ENCODE assay signal across 12 cellular contexts in genomic region chr14:24335461-24336146, GRCh38. TPM values are rescaled to one million over a fixed set of nuclear protein-coding genes. Genes with fewer than 3 reads are reported as not detected.
A peak's percentile ranks its signal among the peaks of the same experiment; 100 is the strongest.
DNase-seq lines count a peak whose midpoint lies in the region; ATAC-seq and TF ChIP-seq lines count a peak whose summit lies in the region.
"Had no signal": no experiment of that assay in that cellular context is flagged by ENCODE, and none has a peak within 500 bp of the region (broad histone marks: within the 10 kb centered on the region; RNA-seq: fewer than 3 reads in every experiment).

No MANE protein-coding gene starts in this region.

- H2BK5ac ChIP-seq in IMR-90 (ENCODE audit: low read depth, low read length, poor library complexity, severe bottlenecking): no peak overlapping the region

- no peak overlapping the region for H3K23ac ChIP-seq in IMR-90 (ENCODE audit: low read depth, low read length)

- TF ChIP-seq RAD21 in IMR-90 (IDR thresholded peaks at IDR 0.05; ENCODE audit: low read length): no peak

- H3K4ac ChIP-seq in IMR-90 (ENCODE audit: low read depth, low read length): no peak overlapping the region

- dilution Hi-C loops in IMR-90 (cut with HindIII; ENCODE audit: low sequenced_read_pairs, unreplicated experiment): no loop called here

- H4K20me1 ChIP-seq in IMR-90 (ENCODE audit: insufficient read depth, low read length) (no peaks in the 10 kb centered on the region), PC-3 (ENCODE audit: low read length) (no peaks in the 10 kb centered on the region)

- no peaks in the 10 kb centered on the region for H3K9me3 Mint-ChIP-seq in activated T-helper 2 cell treated with anti-CD3 and anti-CD28 coated beads, Interferon-gamma antibody, Interleukin-2, Interleukin-4, amounts not matched to agents 10 μg/mL and 5 μg/mL and 100 μg/mL, durations not matched to agents 14 hours and 24 hours and 36 hours

- POLR2A ChIA-PET in IMR-90 (lab: Charles Lee; ENCODE audit: unreplicated experiment): interaction anchor here (0.6 kb wide), 1 partner anchor 99 kb away, joined by 3 read pairs; no protein-coding TSS in a partner anchor
- POLR2A ChIA-PET in PC-3 (lab: Charles Lee; ENCODE audit: unreplicated experiment): no interaction called here

- H2BK120ac ChIP-seq in IMR-90 (ENCODE audit: low read depth, low read length): no peak overlapping the region

- intact Hi-C loops in IMR-90 (cut with micrococcal nuclease): no loop called here
- intact Hi-C loops in esophagus muscularis mucosa (cut with DNase I): no loop called here
- intact Hi-C loops in posterior vena cava (cut with DNase I): no loop called here
- intact Hi-C loops in PC-3 (cut with micrococcal nuclease): no loop called here
- intact Hi-C loops in activated T-helper 2 cell treated with anti-CD3 and anti-CD28 coated beads, Interferon-gamma antibody, Interleukin-2, Interleukin-4, amounts not matched to agents 10 μg/mL and 5 μg/mL and 100 μg/mL, durations not matched to agents 14 hours and 24 hours and 36 hours (cut with micrococcal nuclease): loop anchor here (10.0 kb wide), 1 partner anchor 329 kb away; no protein-coding TSS in a partner anchor

- H3K27me3 Mint-ChIP-seq in activated T-helper 2 cell treated with anti-CD3 and anti-CD28 coated beads, Interferon-gamma antibody, Interleukin-2, Interleukin-4, amounts not matched to agents 10 μg/mL and 5 μg/mL and 100 μg/mL, durations not matched to agents 14 hours and 24 hours and 36 hours (ENCODE audit: low read depth): peaks cover 22% of the 10 kb centered on the region

- H4K5ac ChIP-seq in IMR-90 (ENCODE audit: low read depth, low read length): no peak overlapping the region

- H2BK20ac ChIP-seq in IMR-90 (ENCODE audit: low read depth, low read length): no peak overlapping the region

- H3K4me2 ChIP-seq in IMR-90 (ENCODE audit: low read depth, low read length) (no peak overlapping the region), PC-3 (ENCODE audit: low read length) (no peak overlapping the region)

- H3K27me3 ChIP-seq in IMR-90 (ENCODE audit: control insufficient read depth, insufficient read depth, low read length) (peaks cover 75% of the 10 kb centered on the region), esophagus muscularis mucosa (peaks cover 0 to 70% (median 26%) of the 10 kb centered on the region in 4 donors), PC-3 (ENCODE audit: low read length) (no peaks in the 10 kb centered on the region)
- H3K27me3 ChIP-seq: ovary had no signal

- H3K27ac Mint-ChIP-seq in activated T-helper 2 cell treated with anti-CD3 and anti-CD28 coated beads, Interferon-gamma antibody, Interleukin-2, Interleukin-4, amounts not matched to agents 10 μg/mL and 5 μg/mL and 100 μg/mL, durations not matched to agents 14 hours and 24 hours and 36 hours: no peak overlapping the region

- no peak for TF ChIP-seq EP300 in esophagus muscularis mucosa (IDR thresholded peaks at IDR 0.05)

- no peak overlapping the region for H3K18ac ChIP-seq in IMR-90 (ENCODE audit: low read depth, low read length)

- no peaks in the 10 kb centered on the region for H3K79me1 ChIP-seq in IMR-90 (ENCODE audit: low read depth in 1 of 2, low read length in 2 of 2)

- 0 out of 2 replicates have a peak overlapping the region, but pooled peaks have one; percentile 16 for H2AK5ac ChIP-seq in IMR-90 (ENCODE audit: low read depth, low read length)

- no peak overlapping the region for H2AK9ac ChIP-seq in IMR-90 (replicated peaks; ENCODE audit: low read depth, low read length, poor library complexity)

- H4K91ac ChIP-seq in IMR-90 (ENCODE audit: insufficient read depth, low read depth, low read length): no peak overlapping the region

- H3K9ac ChIP-seq in IMR-90 (ENCODE audit: low read depth, low read length) (no peak overlapping the region), PC-3 (ENCODE audit: low read length) (no peak overlapping the region)

- H4K8ac ChIP-seq in IMR-90 (ENCODE audit: low read depth in 2 of 2, low read length in 2 of 2): no peak overlapping the region

- no peaks in the 10 kb centered on the region for H3K9me2 ChIP-seq in PC-3 (replicated peaks; ENCODE audit: low read length)

- H3K36me3 Mint-ChIP-seq in activated T-helper 2 cell treated with anti-CD3 and anti-CD28 coated beads, Interferon-gamma antibody, Interleukin-2, Interleukin-4, amounts not matched to agents 10 μg/mL and 5 μg/mL and 100 μg/mL, durations not matched to agents 14 hours and 24 hours and 36 hours (ENCODE audit: low read depth): peaks cover 26% of the 10 kb centered on the region

- no peak overlapping the region for H3K56ac ChIP-seq in IMR-90 (ENCODE audit: extremely low read depth, insufficient read depth, low read length)

- DNase-seq in GDM1 (lab: John Stamatoyannopoulos, UW) (peak; percentile 66), IMR-90 (no peak), esophagus muscularis mucosa (ENCODE audit: extremely low spot score) (no peak), posterior vena cava (ENCODE audit: low spot score) (peak; percentile 69), foreskin melanocyte (no peak), PC-3 (no peak), hippocampal formation (lab: John Stamatoyannopoulos, UW) (no peak)
- no peak for DNase-seq in activated T-helper 2 cell treated with anti-CD3 and anti-CD28 coated beads, Interferon-gamma antibody, Interleukin-2, Interleukin-4, amounts not matched to agents 10 μg/mL and 5 μg/mL and 100 μg/mL, durations not matched to agents 14 hours and 24 hours and 36 hours (ENCODE audit: low spot score)
- DNase-seq: hypothalamus, NCI-H524 had no signal

- no peaks in the 10 kb centered on the region for H3K36me3 ChIP-seq in IMR-90 (ENCODE audit: control insufficient read depth, insufficient read depth, low read length)
- H3K36me3 ChIP-seq in esophagus muscularis mucosa: peaks cover 0 to 21% (median 0%) of the 10 kb centered on the region in 4 donors
- H3K36me3 ChIP-seq in PC-3 (ENCODE audit: low read depth, low read length): no peaks in the 10 kb centered on the region
- H3K36me3 ChIP-seq: ovary had no signal

- H3K4me1 ChIP-seq in IMR-90 (ENCODE audit: control insufficient read depth, insufficient read depth, low read length): peaks cover 3% of the 10 kb centered on the region; the same call in 1 of the 2 replicates
- H3K4me1 ChIP-seq in esophagus muscularis mucosa: peaks cover 46 to 60% (median 56%) of the 10 kb centered on the region in 4 donors
- peaks cover 5% of the 10 kb centered on the region; the same call in 1 of the 2 replicates for H3K4me1 ChIP-seq in PC-3 (ENCODE audit: insufficient read depth, low read length)

- TF ChIP-seq POLR2A in IMR-90 (IDR thresholded peaks at IDR 0.05; ENCODE audit: low read depth, low read length) (no peak), esophagus muscularis mucosa (IDR thresholded peaks at IDR 0.05; ENCODE audit: low read depth) (no peak)

- H3K9me3 ChIP-seq in IMR-90 (ENCODE audit: control insufficient read depth, insufficient read depth, low read length) (no peaks in the 10 kb centered on the region; the same call in 1 of the 2 replicates), esophagus muscularis mucosa (no peaks in the 10 kb centered on the region), PC-3 (ENCODE audit: low read length) (no peaks in the 10 kb centered on the region)
- H3K9me3 ChIP-seq: ovary had no signal

- no CpG with 5 or more reads among the region's 12 CpGs for WGBS in IMR-90 (ENCODE audit: extremely low coverage in 2 of 2, insufficient read length in 1 of 2), 2 experiments
- WGBS in esophagus muscularis mucosa: 78% methylated on average over 10 of the region's 12 CpGs

- peaks cover 29% of the 10 kb centered on the region for H3K4me1 Mint-ChIP-seq in activated T-helper 2 cell treated with anti-CD3 and anti-CD28 coated beads, Interferon-gamma antibody, Interleukin-2, Interleukin-4, amounts not matched to agents 10 μg/mL and 5 μg/mL and 100 μg/mL, durations not matched to agents 14 hours and 24 hours and 36 hours (ENCODE audit: low read depth)

- H3K9me1 ChIP-seq in IMR-90 (ENCODE audit: insufficient read depth, low read length): no peaks in the 10 kb centered on the region

- no peak overlapping the region for H2AFZ ChIP-seq in IMR-90 (replicated peaks; ENCODE audit: low read length, poor library complexity)
- no peak overlapping the region for H2AFZ ChIP-seq in PC-3 (ENCODE audit: low read length)

- CTCF ChIA-PET in IMR-90 (lab: Yijun Ruan, JAX) (interaction anchor here (0.9 to 1.0 kb wide), 2 partner anchors 96 kb away, joined by 3 read pairs; no protein-coding TSS in a partner anchor), PC-3 (lab: Charles Lee) (no interaction called here)

- TF ChIP-seq CTCF in IMR-90 (conservative IDR thresholded peaks at IDR 0.05; ENCODE audit: low read depth, low read length) (no peak), esophagus muscularis mucosa (IDR thresholded peaks at IDR 0.05) (no peak), PC-3 (conservative IDR thresholded peaks at IDR 0.05; ENCODE audit: low read depth, low read length) (no peak)

- H3F3A ChIP-seq in PC-3 (ENCODE audit: low read length, unreplicated experiment): no peaks in the 10 kb centered on the region

- no peaks in the 10 kb centered on the region for H3K79me2 ChIP-seq in PC-3 (ENCODE audit: low read length)

- in situ Hi-C loops in IMR-90 (cut with MboI; ENCODE audit: low sequenced_read_pairs): no loop called here

- no peak overlapping the region for H2BK15ac ChIP-seq in IMR-90 (ENCODE audit: low read depth, low read length)

- no peak overlapping the region for H3K27ac ChIP-seq in IMR-90 (ENCODE audit: insufficient read depth, low read length)
- H3K27ac ChIP-seq in esophagus muscularis mucosa (replicated peaks in 1 of 4): peak overlapping the region in 3 of 4 donors; percentile 72 to 81 (median 75)
- H3K27ac ChIP-seq in PC-3 (ENCODE audit: low read length): no peak overlapping the region
- H3K27ac ChIP-seq: ovary had no signal

- no peak for ATAC-seq in IMR-90 (ENCODE audit: low read depth)
- ATAC-seq in PC-3: no peak

- H3K4me3 ChIP-seq in IMR-90 (ENCODE audit: insufficient read depth, low read depth, low read length): no peak overlapping the region
- peak overlapping the region; percentile 50 to 61 (median 54) for H3K4me3 ChIP-seq in esophagus muscularis mucosa
- no peak overlapping the region for H3K4me3 ChIP-seq in PC-3 (ENCODE audit: low read length)

- H3K14ac ChIP-seq in IMR-90 (replicated peaks; ENCODE audit: low read depth, low read length): no peak overlapping the region

- no peak overlapping the region for H3K4me3 Mint-ChIP-seq in activated T-helper 2 cell treated with anti-CD3 and anti-CD28 coated beads, Interferon-gamma antibody, Interleukin-2, Interleukin-4, amounts not matched to agents 10 μg/mL and 5 μg/mL and 100 μg/mL, durations not matched to agents 14 hours and 24 hours and 36 hours (ENCODE audit: low read depth)

- no TSS peak for BruUV-seq in IMR-90 (replicated peaks; lab: Mats Ljungman, UMichigan)
- BruUV-seq in PC-3 (replicated peaks; lab: Mats Ljungman, UMichigan): no TSS peak

RNA-seq across cellular contexts. Expression of gene ADCY4, which starts 0.7 kb away (rescaled TPM):
- total RNA-seq in IMR-90 (2012; rRNA removed) (not detected in 2 replicates), esophagus muscularis mucosa (10 to 100 TPM; 21.5 to 36.9 (median 27.9) TPM), posterior vena cava (10 to 100 TPM; 35.2 to 36.0 TPM), PC-3 (2014; rRNA removed) (0.04 TPM in 1 of 2 replicates, not detected in the other)
- polyA plus RNA-seq in IMR-90 (2012; rRNA removed): 0.04 TPM in 1 of 2 replicates, not detected in the other
- polyA plus RNA-seq in IMR-90 (2012; cell fraction: cytosol; rRNA removed): 0.08 TPM in 1 of 2 replicates, not detected in the other
- 0.33 and 0.42 TPM in 2 replicates for polyA plus RNA-seq in IMR-90 (2012; cell fraction: nucleus; rRNA removed; ENCODE audit: low replicate concordance)
- 1.5 and 2.3 TPM in 2 replicates for total RNA-seq in activated T-helper 2 cell treated with anti-CD3 and anti-CD28 coated beads, Interferon-gamma antibody, Interleukin-2, Interleukin-4, amounts not matched to agents 10 μg/mL and 5 μg/mL and 100 μg/mL, durations not matched to agents 14 hours and 24 hours and 36 hours
- total RNA-seq: M059J had no signal

RNA-seq across cellular contexts. Expression of gene RIPK3, which starts 4.2 kb away (rescaled TPM):
- total RNA-seq in IMR-90 (2012; rRNA removed) (not detected in 2 replicates), esophagus muscularis mucosa (1 to 10 TPM; 3.8 to 6.4 (median 6.1) TPM), posterior vena cava (1 to 10 TPM; 8.5 to 9.2 TPM), PC-3 (2014; rRNA removed) (not detected in 2 replicates)
- 0.09 TPM in 1 of 2 replicates, not detected in the other for polyA plus RNA-seq in IMR-90 (2012; rRNA removed)
- polyA plus RNA-seq in IMR-90 (2012; cell fraction: cytosol; rRNA removed): 0.02 and 0.04 TPM in 2 replicates
- polyA plus RNA-seq in IMR-90 (2012; cell fraction: nucleus; rRNA removed; ENCODE audit: low replicate concordance): 0.42 TPM in 2 replicates
- total RNA-seq in activated T-helper 2 cell treated with anti-CD3 and anti-CD28 coated beads, Interferon-gamma antibody, Interleukin-2, Interleukin-4, amounts not matched to agents 10 μg/mL and 5 μg/mL and 100 μg/mL, durations not matched to agents 14 hours and 24 hours and 36 hours: 13.2 and 15.4 TPM in 2 replicates
- total RNA-seq: M059J had no signal

RNA-seq across cellular contexts. Expression of gene LTB4R, which starts 24.3 kb away (rescaled TPM):
- total RNA-seq in IMR-90 (2012; rRNA removed): 0.18 and 0.28 TPM in 2 replicates
- polyA plus RNA-seq in IMR-90 (2012; rRNA removed): 2.3 TPM in 2 replicates
- 0.10 and 0.38 TPM in 2 replicates for polyA plus RNA-seq in IMR-90 (2012; cell fraction: cytosol; rRNA removed)
- polyA plus RNA-seq in IMR-90 (2012; cell fraction: nucleus; rRNA removed; ENCODE audit: low replicate concordance): 26.7 and 90.3 TPM in 2 replicates
- 1 to 10 TPM in 3 of 4 donors, under 1 TPM in 1; 0.42 to 6.0 (median 2.9) TPM for total RNA-seq in esophagus muscularis mucosa
- total RNA-seq in posterior vena cava: 1 to 10 TPM; 5.6 TPM
- 11.6 and 13.1 TPM in 2 replicates for total RNA-seq in PC-3 (2014; rRNA removed)
- 10.7 and 11.9 TPM in 2 replicates for total RNA-seq in activated T-helper 2 cell treated with anti-CD3 and anti-CD28 coated beads, Interferon-gamma antibody, Interleukin-2, Interleukin-4, amounts not matched to agents 10 μg/mL and 5 μg/mL and 100 μg/mL, durations not matched to agents 14 hours and 24 hours and 36 hours

RNA-seq across cellular contexts. Expression of gene LTB4R2, which starts 25.7 kb away (rescaled TPM):
- total RNA-seq in IMR-90 (2012; rRNA removed): 0.56 and 0.72 TPM in 2 replicates
- polyA plus RNA-seq in IMR-90 (2012; rRNA removed): 1.7 and 2.0 TPM in 2 replicates
- 0.49 and 0.66 TPM in 2 replicates for polyA plus RNA-seq in IMR-90 (2012; cell fraction: cytosol; rRNA removed)
- polyA plus RNA-seq in IMR-90 (2012; cell fraction: nucleus; rRNA removed; ENCODE audit: low replicate concordance): 17.9 and 66.1 TPM in 2 replicates
- 1 to 10 TPM; 1.7 to 3.7 (median 2.4) TPM for total RNA-seq in esophagus muscularis mucosa
- total RNA-seq in posterior vena cava: 1 to 10 TPM; 2.5 to 4.0 TPM
- total RNA-seq in PC-3 (2014; rRNA removed): 9.3 and 19.3 TPM in 2 replicates
- 7.9 and 9.5 TPM in 2 replicates for total RNA-seq in activated T-helper 2 cell treated with anti-CD3 and anti-CD28 coated beads, Interferon-gamma antibody, Interleukin-2, Interleukin-4, amounts not matched to agents 10 μg/mL and 5 μg/mL and 100 μg/mL, durations not matched to agents 14 hours and 24 hours and 36 hours

RNA-seq across cellular contexts. Expression of gene CIDEB, which starts 27.8 kb away (rescaled TPM):
- under 0.01 TPM in 2 replicates for total RNA-seq in IMR-90 (2012; rRNA removed)
- 0.19 TPM in 2 replicates for polyA plus RNA-seq in IMR-90 (2012; rRNA removed)
- 0.06 and 0.14 TPM in 2 replicates for polyA plus RNA-seq in IMR-90 (2012; cell fraction: cytosol; rRNA removed)
- polyA plus RNA-seq in IMR-90 (2012; cell fraction: nucleus; rRNA removed; ENCODE audit: low replicate concordance): 0.26 and 0.33 TPM in 2 replicates
- 10 to 100 TPM in 1 of 4 donors, 1 to 10 TPM in 3; 6.6 to 12.5 (median 8.1) TPM for total RNA-seq in esophagus muscularis mucosa
- 10 to 100 TPM; 10.1 to 10.8 TPM for total RNA-seq in posterior vena cava
- total RNA-seq in PC-3 (2014; rRNA removed): not detected in 2 replicates
- total RNA-seq in activated T-helper 2 cell treated with anti-CD3 and anti-CD28 coated beads, Interferon-gamma antibody, Interleukin-2, Interleukin-4, amounts not matched to agents 10 μg/mL and 5 μg/mL and 100 μg/mL, durations not matched to agents 14 hours and 24 hours and 36 hours: 19.6 and 24.7 TPM in 2 replicates
- total RNA-seq: M059J had no signal

Comparison
In these comparisons a context has a peak if more than half of its experiments do, and no peak if none do; other contexts are left out.
1. DNase-seq: peak in GDM1 (single experiment) and posterior vena cava (single experiment); none in IMR-90 (single experiment), esophagus muscularis mucosa (single experiment), foreskin melanocyte (single experiment), PC-3 (single experiment), hippocampal formation (0 of 2) and activated T-helper 2 cell treated with anti-CD3 and anti-CD28 coated beads, Interferon-gamma antibody, Interleukin-2, Interleukin-4, amounts not matched to agents 10 μg/mL and 5 μg/mL and 100 μg/mL, durations not matched to agents 14 hours and 24 hours and 36 hours (single experiment).
2. H3K27ac ChIP-seq: peak in esophagus muscularis mucosa (3 of 4); none in IMR-90 (single experiment) and PC-3 (single experiment).
3. H3K4me3 ChIP-seq: peak in esophagus muscularis mucosa (4 of 4); none in IMR-90 (single experiment) and PC-3 (single experiment).